ENCODE assay signal across 13 cellular contexts in genomic region chr4:169117591-169118081, GRCh38.
A peak's percentile ranks its signal among the peaks of the same experiment; 100 is the strongest.
DNase-seq lines count a peak whose midpoint lies in the region; ATAC-seq and TF ChIP-seq lines count a peak whose summit lies in the region.
"Had no signal": no experiment of that assay in that cellular context is flagged by ENCODE, and none has a peak within 500 bp of the region (broad histone marks: within the 10 kb centered on the region; RNA-seq: fewer than 3 reads in every experiment).

No MANE protein-coding gene starts in this region.

- H3K27me3 ChIP-seq in brain microvascular endothelial cell (replicated peaks): no peaks in the 10 kb centered on the region
- no peaks in the 10 kb centered on the region for H3K27me3 ChIP-seq in aorta (ENCODE audit: control insufficient read depth in 1 of 2, insufficient read depth in 2 of 2, low read length in 1 of 2)
- H3K27me3 ChIP-seq: right lobe of liver had no signal

- DNase-seq in HS-27A (ENCODE audit: low read depth) (peak; percentile 15), brain microvascular endothelial cell (peak; percentile 66), foreskin melanocyte (peak; percentile 74), aorta (peak; percentile 63 to 78), mucosa of gallbladder (ENCODE audit: low spot score) (no peak)
- DNase-seq: activated CD4-positive, alpha-beta memory T cell treated with anti-CD3 and anti-CD28 coated beads, Interleukin-2, amount 10 ng/mL, durations not matched to agents 7 days and 5 days; left ventricle myocardium superior; NCI-H1930; right lobe of liver; SIG-M5; stimulated activated naive CD8-positive, alpha-beta T cell treated with anti-CD3 and anti-CD28 coated beads, Interleukin-15, Interleukin-2, amounts not matched to agents 100 U/mL and 50 U/mL, for 24 hours had no signal

- H3K4me3 ChIP-seq in brain microvascular endothelial cell (ENCODE audit: low read depth, low read length): no peak overlapping the region
- H3K4me3 ChIP-seq in aorta (ENCODE audit: low read length in 2 of 2): no peak overlapping the region
- H3K4me3 ChIP-seq: right lobe of liver had no signal

- in situ Hi-C loops in brain microvascular endothelial cell (cut with HindIII; ENCODE audit: low pct_ligation_motif_present, low sequenced_read_pairs): no loop called here

- H3K36me3 ChIP-seq in brain microvascular endothelial cell (replicated peaks) (peaks cover 48% of the 10 kb centered on the region), aorta (ENCODE audit: control insufficient read depth in 1 of 2, insufficient read depth in 2 of 2, low read length in 1 of 2) (peaks cover 0 to 1% of the 10 kb centered on the region in 2 donors)

- intact Hi-C loops in aorta (cut with DNase I): loop anchor here in 1 of 2 donors (5.0 kb wide), 1 partner anchor 155 kb away; the partner anchor contains the start of gene SH3RF1

- WGBS in aorta, 2 donors: 3 to 7% methylated on average over 7 of the region's 7 CpGs

- peaks cover 2 to 11% of the 10 kb centered on the region in 2 donors for H3K4me1 ChIP-seq in aorta (ENCODE audit: control insufficient read depth in 1 of 2, insufficient read depth in 2 of 2, low read length in 2 of 2)

- H3K27ac ChIP-seq in brain microvascular endothelial cell (peak overlapping the region; percentile 83), aorta (ENCODE audit: low read depth in 1 of 2, low read length in 2 of 2) (peak overlapping the region; percentile 83 to 96)
- H3K27ac ChIP-seq: right lobe of liver had no signal

- H3K9me3 ChIP-seq in aorta (ENCODE audit: control insufficient read depth, low read length): no peaks in the 10 kb centered on the region
- H3K9me3 ChIP-seq: right lobe of liver had no signal

- ATAC-seq in aorta (ENCODE audit: low FRiP score) (peak; percentile 70), GM19035 (IDR thresholded peaks at IDR 0.05; ENCODE audit: unreplicated experiment) (no peak), HG02763 (IDR thresholded peaks at IDR 0.05; ENCODE audit: unreplicated experiment) (no peak)
- ATAC-seq: left ventricle myocardium superior; right lobe of liver; stimulated activated naive CD8-positive, alpha-beta T cell treated with anti-CD3 and anti-CD28 coated beads, Interleukin-15, Interleukin-2, amounts not matched to agents 100 U/mL and 50 U/mL, for 24 hours had no signal

- no peak for TF ChIP-seq CTCF in brain microvascular endothelial cell (IDR thresholded peaks at IDR 0.05; ENCODE audit: low read depth, low read length, missing control alignments)
